Comparison of ENCODE assay signal across 18 cellular contexts in the genomic region with DNA sequence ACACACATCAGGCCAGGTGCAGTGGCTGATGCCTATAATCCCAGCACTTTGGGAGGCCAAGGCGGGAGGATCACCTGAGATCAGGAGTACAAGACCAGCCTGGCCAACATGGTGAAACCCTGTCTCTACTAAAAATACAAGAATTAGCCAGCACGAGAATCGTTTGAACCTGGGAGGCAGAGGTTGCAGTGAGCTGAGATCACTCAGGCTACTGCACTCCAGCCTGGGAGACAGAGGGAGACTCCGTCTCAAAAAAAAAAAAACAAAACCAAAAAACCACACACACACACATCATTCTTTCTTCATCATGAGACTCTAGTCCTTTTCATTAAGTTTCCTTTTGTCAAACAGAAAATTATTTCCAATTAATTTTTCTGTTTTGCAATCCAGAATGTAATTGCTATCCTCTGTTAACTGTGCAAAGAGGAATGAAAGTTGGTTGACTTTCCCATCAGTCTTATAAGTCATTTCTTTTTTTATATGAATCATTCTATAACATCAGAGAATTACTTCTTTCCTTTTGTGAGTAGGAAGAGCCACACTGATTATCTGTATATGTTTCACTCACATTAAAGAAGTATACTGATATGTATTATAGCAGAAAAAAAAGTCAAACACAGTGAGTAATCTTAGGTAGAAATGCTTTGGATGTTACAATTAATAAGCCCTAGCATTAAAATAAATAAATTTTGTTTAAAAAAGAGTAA. TPM values are rescaled to one million over a fixed set of nuclear protein-coding genes. Genes with fewer than 3 reads are reported as not detected.
DNase-seq lines count a peak whose midpoint lies in the region; ATAC-seq and TF ChIP-seq lines count a peak whose summit lies in the region.
"Had no signal": no experiment of that assay in that cellular context is flagged by ENCODE, and none has a peak within 500 bp of the region (broad histone marks: within the 10 kb centered on the region; RNA-seq: fewer than 3 reads in every experiment).

No MANE protein-coding gene starts in this region.

- no peak for DNase-seq in activated T-cell treated with anti-CD3 and anti-CD28 coated beads, Interleukin-2, amount 50 U/mL, for 4 hours
- DNase-seq in activated T-cell treated with anti-CD3 and anti-CD28 coated beads for 4 hours = no peak
- no peak for DNase-seq in HCT116 (ENCODE audit: low read depth, low spot score)
- no peak for DNase-seq in osteoblast (ENCODE audit: insufficient read length, low spot score, missing footprints)
- DNase-seq in mesendoderm = no peak
- DNase-seq in PC-9 = no peak
- DNase-seq: HFFc6, MM.1S, NCI-H1092 treated with DMSO at 0.1 percent for 48 hours, NCI-H510A treated with DMSO at 0.1 percent for 48 hours, NCI-H82, PC-3 had no signal

- H3K9me2 ChIP-seq in HCT116 (ENCODE audit: insufficient read depth) = no peaks in the 10 kb centered on the region
- H3K9me2 ChIP-seq in PC-9 (ENCODE audit: insufficient read depth) = no peaks in the 10 kb centered on the region; the same call in 1 of the 2 replicates

- H3K79me2 ChIP-seq in HCT116 (ENCODE audit: insufficient read depth, low read length) (no peaks in the 10 kb centered on the region), osteoblast (ENCODE audit: insufficient read depth, low read length) (no peaks in the 10 kb centered on the region), mesendoderm (ENCODE audit: control insufficient read depth, insufficient read depth, low read length) (no peaks in the 10 kb centered on the region), PC-9 (ENCODE audit: low read depth) (no peaks in the 10 kb centered on the region)

- no TSS peak for BruUV-seq in HCT116 (replicated peaks; lab: Mats Ljungman, UMichigan)
- BruUV-seq in PC-9 (replicated peaks; lab: Mats Ljungman, UMichigan) = no TSS peak

- no peak overlapping the region for H2AK5ac ChIP-seq in mesendoderm (ENCODE audit: low read length)

- H2BK120ac ChIP-seq in mesendoderm (ENCODE audit: low read depth, low read length) = no peak overlapping the region

- H3K79me1 ChIP-seq in mesendoderm (ENCODE audit: low read length) = no peaks in the 10 kb centered on the region

- peaks cover 3% of the 10 kb centered on the region for H3K4me1 Mint-ChIP-seq in activated T-cell treated with anti-CD3 and anti-CD28 coated beads, Interleukin-2, amount 50 U/mL, for 4 hours (ENCODE audit: low read depth)
- H3K4me1 Mint-ChIP-seq in activated T-helper 17 cell treated with anti-CD3 and anti-CD28 coated beads, Interleukin-2, amount 50 U/mL, for 72 hours = no peaks in the 10 kb centered on the region

- H2AFZ ChIP-seq in HCT116 (ENCODE audit: low read depth, low read length, poor library complexity, severe bottlenecking) (peak overlapping the region; percentile 88), osteoblast (ENCODE audit: low read length) (peak overlapping the region; percentile 0), PC-9 (no peak overlapping the region)

- H3K27ac ChIP-seq in HCT116 (ENCODE audit: low read depth, low read length) (no peak overlapping the region), osteoblast (ENCODE audit: low read depth, low read length) (peak overlapping the region; percentile 35), mesendoderm (ENCODE audit: low read depth, low read length) (no peak overlapping the region), PC-9 (no peak overlapping the region)
- H3K27ac ChIP-seq: C4-2B, KMS-11 had no signal

- no peak overlapping the region for H3K4me3 Mint-ChIP-seq in activated T-cell treated with anti-CD3 and anti-CD28 coated beads, Interleukin-2, amount 50 U/mL, for 4 hours
- H3K4me3 Mint-ChIP-seq in activated T-helper 17 cell treated with anti-CD3 and anti-CD28 coated beads, Interleukin-2, amount 50 U/mL, for 72 hours = no peak overlapping the region
- H3K4me3 Mint-ChIP-seq: HFFc6 had no signal

- H3K36me3 ChIP-seq in HCT116 (ENCODE audit: control insufficient read depth in 1 of 2, insufficient read depth in 2 of 2, low read length in 2 of 2) (no peaks in the 10 kb centered on the region), osteoblast (ENCODE audit: insufficient read depth, low read length) (no peaks in the 10 kb centered on the region), mesendoderm (ENCODE audit: control insufficient read depth, insufficient read depth, low read length) (no peaks in the 10 kb centered on the region), PC-9 (ENCODE audit: low read depth) (no peaks in the 10 kb centered on the region)

- CTCF ChIA-PET in HCT116 (lab: Charles Lee) = no interaction called here
- CTCF ChIA-PET in PC-9 (lab: Charles Lee) = interaction anchor here (0.6 kb wide), 2 partner anchors 53 to 249 kb away, joined by 3 to 5 read pairs; no protein-coding TSS in a partner anchor

- H3K4me1 ChIP-seq in HCT116 (ENCODE audit: control insufficient read depth in 1 of 2, insufficient read depth in 2 of 2, low read length in 2 of 2) = peaks cover 0 to 4% of the 10 kb centered on the region in 2 experiments; a peak in 1 of 4 replicates
- peaks cover 21% of the 10 kb centered on the region for H3K4me1 ChIP-seq in osteoblast (ENCODE audit: insufficient read depth, low read length)
- H3K4me1 ChIP-seq in mesendoderm (ENCODE audit: control insufficient read depth, low read depth, low read length) = no peaks in the 10 kb centered on the region
- H3K4me1 ChIP-seq in PC-9 (replicated peaks; ENCODE audit: insufficient read depth) = no peaks in the 10 kb centered on the region; the same call in 1 of the 2 replicates

- intact Hi-C loops in HCT116 (cut with micrococcal nuclease) (no loop called here), PC-9 (cut with micrococcal nuclease; ENCODE audit: unreplicated experiment) (no loop called here)

- no peaks in the 10 kb centered on the region for H3K36me3 Mint-ChIP-seq in activated T-cell treated with anti-CD3 and anti-CD28 coated beads, Interleukin-2, amount 50 U/mL, for 4 hours (ENCODE audit: insufficient read depth)
- no peaks in the 10 kb centered on the region for H3K36me3 Mint-ChIP-seq in activated T-helper 17 cell treated with anti-CD3 and anti-CD28 coated beads, Interleukin-2, amount 50 U/mL, for 72 hours (ENCODE audit: low read depth)

- no peak overlapping the region for H2BK15ac ChIP-seq in mesendoderm (replicated peaks; ENCODE audit: low read depth)

- peak; percentile 48 to 67 for ATAC-seq in activated T-cell treated with anti-CD3 and anti-CD28 coated beads, Interleukin-2, amount 50 U/mL, for 4 hours
- ATAC-seq in HCT116 = no peak
- ATAC-seq in activated T-helper 17 cell treated with anti-CD3 and anti-CD28 coated beads, Interleukin-2, amount 50 U/mL, for 72 hours (replicated peaks) = peak; percentile 60
- ATAC-seq: HepG2, PC-3 had no signal

- no peak overlapping the region for H3K18ac ChIP-seq in mesendoderm (ENCODE audit: low read length)

- no peaks in the 10 kb centered on the region for H3K9me3 Mint-ChIP-seq in activated T-cell treated with anti-CD3 and anti-CD28 coated beads, Interleukin-2, amount 50 U/mL, for 4 hours
- no peaks in the 10 kb centered on the region for H3K9me3 Mint-ChIP-seq in activated T-helper 17 cell treated with anti-CD3 and anti-CD28 coated beads, Interleukin-2, amount 50 U/mL, for 72 hours
- H3K9me3 Mint-ChIP-seq: HFFc6 had no signal

- H3K4me2 ChIP-seq in HCT116 (ENCODE audit: low read length) = no peak overlapping the region
- peak overlapping the region; percentile 2 for H3K4me2 ChIP-seq in osteoblast (ENCODE audit: insufficient read depth, low read length)
- H3K4me2 ChIP-seq in mesendoderm (ENCODE audit: low read length) = no peak overlapping the region
- no peak overlapping the region for H3K4me2 ChIP-seq in PC-9
- H3K4me2 ChIP-seq: KMS-11 had no signal

- H3K9me3 ChIP-seq in HCT116 (ENCODE audit: control insufficient read depth in 1 of 2, insufficient read depth in 1 of 2, low read depth in 1 of 2, low read length in 2 of 2) = no peaks in the 10 kb centered on the region
- no peaks in the 10 kb centered on the region for H3K9me3 ChIP-seq in osteoblast (ENCODE audit: low read depth, low read length)
- no peaks in the 10 kb centered on the region for H3K9me3 ChIP-seq in PC-9 (ENCODE audit: insufficient read depth, low read depth)

- no peak overlapping the region for H3K9ac ChIP-seq in HCT116 (ENCODE audit: low read length)
- H3K9ac ChIP-seq in mesendoderm (ENCODE audit: low read length) = no peak overlapping the region
- H3K9ac ChIP-seq: KMS-11 had no signal

- no peaks in the 10 kb centered on the region for H3K27me3 ChIP-seq in HCT116 (ENCODE audit: insufficient read depth, low read length)
- H3K27me3 ChIP-seq in osteoblast (ENCODE audit: insufficient read depth, low read length) = no peaks in the 10 kb centered on the region
- H3K27me3 ChIP-seq in mesendoderm (ENCODE audit: insufficient read depth, low read length, poor library complexity) = no peaks in the 10 kb centered on the region
- no peaks in the 10 kb centered on the region for H3K27me3 ChIP-seq in PC-9 (ENCODE audit: insufficient read depth, low read depth)

- H3K56ac ChIP-seq in mesendoderm (ENCODE audit: low read length) = no peak overlapping the region

- TF ChIP-seq CTCF in HCT116 (IDR thresholded peaks at IDR 0.05 in 2 of 3, conservative IDR thresholded peaks at IDR 0.05 in 1 of 3; ENCODE audit: borderline replicate concordance in 1 of 3, insufficient read depth in 1 of 3, low read depth in 2 of 3, low read length in 2 of 3) (no peak), osteoblast (IDR thresholded peaks at IDR 0.05; ENCODE audit: extremely low read depth, low read depth, low read length) (no peak), PC-9 (conservative IDR thresholded peaks at IDR 0.05) (no peak)

- no peaks in the 10 kb centered on the region for H3K27me3 Mint-ChIP-seq in activated T-cell treated with anti-CD3 and anti-CD28 coated beads, Interleukin-2, amount 50 U/mL, for 4 hours (ENCODE audit: low read depth)
- H3K27me3 Mint-ChIP-seq in activated T-helper 17 cell treated with anti-CD3 and anti-CD28 coated beads, Interleukin-2, amount 50 U/mL, for 72 hours = no peaks in the 10 kb centered on the region

- H3K4me3 ChIP-seq in HCT116 (replicated peaks in 1 of 2; ENCODE audit: low read depth in 1 of 2, low read length in 2 of 2) (no peak overlapping the region), osteoblast (ENCODE audit: insufficient read depth, low read length) (no peak overlapping the region), mesendoderm (ENCODE audit: low read length) (no peak overlapping the region), PC-9 (no peak overlapping the region)

- WGBS in mesendoderm (ENCODE audit: extremely low coverage, insufficient coverage, low lambda C conversion rate) = no CpG with 5 or more reads among the region's 4 CpGs

- POLR2A ChIA-PET in HCT116 (lab: Charles Lee) (interaction anchor here (1.1 kb wide), 1 partner anchor 12 kb away, joined by 3 read pairs; no protein-coding TSS in a partner anchor), PC-9 (lab: Charles Lee; ENCODE audit: unreplicated experiment) (no interaction called here)

- H2BK5ac ChIP-seq in mesendoderm (ENCODE audit: low read length) = no peak overlapping the region

- H4K8ac ChIP-seq in mesendoderm (ENCODE audit: low read depth, low read length) = no peak overlapping the region

- H3K27ac Mint-ChIP-seq in activated T-helper 17 cell treated with anti-CD3 and anti-CD28 coated beads, Interleukin-2, amount 50 U/mL, for 72 hours = no peak overlapping the region
- H3K27ac Mint-ChIP-seq: HFFc6 had no signal

- no peaks in the 10 kb centered on the region for H4K20me1 ChIP-seq in HCT116 (ENCODE audit: insufficient read depth)
- H4K20me1 ChIP-seq in osteoblast (ENCODE audit: insufficient read depth, low read length) = no peaks in the 10 kb centered on the region
- H4K20me1 ChIP-seq in PC-9 (ENCODE audit: insufficient read depth) = no peaks in the 10 kb centered on the region

- TF ChIP-seq RAD21 in HCT116 (IDR thresholded peaks at IDR 0.05; ENCODE audit: low read depth) = no peak

- no peak overlapping the region for H3K4ac ChIP-seq in mesendoderm (ENCODE audit: low read depth, low read length)

- H4K5ac ChIP-seq in mesendoderm (ENCODE audit: low read length) = no peak overlapping the region

- TF ChIP-seq POLR2A in HCT116 (IDR thresholded peaks at IDR 0.05; ENCODE audit: borderline replicate concordance, extremely low read depth, insufficient read depth, insufficient read length) = no peak

- RAD21 ChIA-PET in HCT116 (lab: Charles Lee; ENCODE audit: low non-redundant PET in 1 of 2, low total read pairs in 2 of 2, uncharacterized antibody in 2 of 2, unreplicated experiment in 2 of 2) = no interaction called here

- H3K23ac ChIP-seq in mesendoderm (ENCODE audit: low read length) = no peak overlapping the region

- 0 out of 2 replicates have a peak, but pooled peaks cover 13% of the 10 kb centered on the region for H3F3A ChIP-seq in PC-9 (ENCODE audit: insufficient read depth, low read depth)

RNA-seq across cellular contexts. Expression of gene HORMAD2, which starts 52.2 kb away (rescaled TPM):
- not detected for total RNA-seq in activated T-cell treated with anti-CD3 and anti-CD28 coated beads, Interleukin-2, amount 50 U/mL, for 4 hours
- total RNA-seq in HCT116 (2021; ENCODE audit: unreplicated experiment) (not detected), osteoblast (under 0.01 TPM in 2 replicates), PC-9 (2021) (0.20 TPM in 1 of 2 replicates, not detected in the other)
- not detected in 2 replicates for polyA plus RNA-seq in HCT116 (2012)
- under 1 TPM in 1 of 2 donors, not detected in 1; 0.37 TPM for total RNA-seq in activated T-helper 17 cell treated with anti-CD3 and anti-CD28 coated beads, Interleukin-2, amount 50 U/mL, for 72 hours
- polyA plus RNA-seq in mesendoderm (2013, experiment 1 of 2) = not detected
- 0.08 TPM for polyA plus RNA-seq in mesendoderm (2013, experiment 2 of 2)
- total RNA-seq: Daoy, H4, HepG2, HFFc6, PC-3 had no signal
- polyA plus RNA-seq: HepG2 had no signal
